Comparison of ENCODE assay signal across 8 cellular contexts in genomic region chr1:54376085-54377039, GRCh38. TPM values are rescaled to one million over a fixed set of nuclear protein-coding genes. Genes with fewer than 3 reads are reported as not detected.
DNase-seq lines count a peak whose midpoint lies in the region; ATAC-seq and TF ChIP-seq lines count a peak whose summit lies in the region.

No MANE protein-coding gene starts in this region.

- POLR2A ChIA-PET in activated B cell treated with CpG ODN at 0.5 μM for 24 hours (lab: Charles Lee), result interaction anchor here (0.6 to 1.7 kb wide), 4 partner anchors 19 to 179 kb away, joined by 3 to 11 read pairs (median 5); partner anchors contain the start of gene SSBP3

- H3K27me3 Mint-ChIP-seq in activated T-cell treated with anti-CD3 and anti-CD28 coated beads, Interleukin-2, amount 50 U/mL, for 4 hours (ENCODE audit: low read depth), result no peaks in the 10 kb centered on the region
- H3K27me3 Mint-ChIP-seq in activated B cell treated with CpG ODN at 0.5 μM for 24 hours, result no peaks in the 10 kb centered on the region
- H3K27me3 Mint-ChIP-seq in natural killer cell treated with Interleukin-12 subunit alpha and Interleukin-12 subunit beta and Interleukin-15 and Interleukin-18, amount 100 ng/mL, for 72 hours, result no peaks in the 10 kb centered on the region

- TF ChIP-seq CTCF in activated B cell treated with CpG ODN at 0.5 μM for 24 hours (IDR thresholded peaks at IDR 0.05), result no peak

- no peak overlapping the region for H3K4me3 Mint-ChIP-seq in activated T-cell treated with anti-CD3 and anti-CD28 coated beads, Interleukin-2, amount 50 U/mL, for 4 hours
- peak overlapping the region; percentile 36 for H3K4me3 Mint-ChIP-seq in activated B cell treated with CpG ODN at 0.5 μM for 24 hours
- H3K4me3 Mint-ChIP-seq in natural killer cell treated with Interleukin-12 subunit alpha and Interleukin-12 subunit beta and Interleukin-15 and Interleukin-18, amount 100 ng/mL, for 72 hours, result peak overlapping the region; percentile 50

- H3K9me3 Mint-ChIP-seq in activated T-cell treated with anti-CD3 and anti-CD28 coated beads, Interleukin-2, amount 50 U/mL, for 4 hours, result no peaks in the 10 kb centered on the region
- no peaks in the 10 kb centered on the region for H3K9me3 Mint-ChIP-seq in activated B cell treated with CpG ODN at 0.5 μM for 24 hours
- H3K9me3 Mint-ChIP-seq in natural killer cell treated with Interleukin-12 subunit alpha and Interleukin-12 subunit beta and Interleukin-15 and Interleukin-18, amount 100 ng/mL, for 72 hours, result no peaks in the 10 kb centered on the region

- CTCF ChIA-PET in activated B cell treated with CpG ODN at 0.5 μM for 24 hours (lab: Charles Lee), result interaction anchor here (1.5 kb wide), 1 partner anchor 31 kb away, joined by 4 read pairs; no protein-coding TSS in a partner anchor

- DNase-seq in activated T-cell treated with anti-CD3 and anti-CD28 coated beads, Interleukin-2, amount 50 U/mL, for 4 hours, result no peak
- DNase-seq in activated T-cell treated with anti-CD3 and anti-CD28 coated beads, Interleukin-2, amount 50 U/mL, for 1 hour, result no peak
- no peak for DNase-seq in activated B cell treated with CpG ODN at 0.5 μM for 24 hours
- DNase-seq in natural killer cell treated with Interleukin-12 subunit alpha and Interleukin-12 subunit beta and Interleukin-15 and Interleukin-18, amount 100 ng/mL, for 72 hours (ENCODE audit: low spot score), result peak; percentile 73
- DNase-seq in glomerular visceral epithelial cell (ENCODE audit: extremely low spot score), result no peak
- no peak for DNase-seq in NCI-H748 treated with DMSO at 0.1 percent for 48 hours (lab: John Stamatoyannopoulos, UW)
- no peak for DNase-seq in A172 (ENCODE audit: low spot score)

- peaks cover 10% of the 10 kb centered on the region for H3K36me3 Mint-ChIP-seq in activated T-cell treated with anti-CD3 and anti-CD28 coated beads, Interleukin-2, amount 50 U/mL, for 4 hours (ENCODE audit: insufficient read depth)
- H3K36me3 Mint-ChIP-seq in activated B cell treated with CpG ODN at 0.5 μM for 24 hours (ENCODE audit: low read depth), result peaks cover 4% of the 10 kb centered on the region
- H3K36me3 Mint-ChIP-seq in natural killer cell treated with Interleukin-12 subunit alpha and Interleukin-12 subunit beta and Interleukin-15 and Interleukin-18, amount 100 ng/mL, for 72 hours, result no peaks in the 10 kb centered on the region

- peaks cover 77% of the 10 kb centered on the region for H3K4me1 Mint-ChIP-seq in activated T-cell treated with anti-CD3 and anti-CD28 coated beads, Interleukin-2, amount 50 U/mL, for 4 hours (ENCODE audit: low read depth)
- peaks cover 64% of the 10 kb centered on the region for H3K4me1 Mint-ChIP-seq in activated B cell treated with CpG ODN at 0.5 μM for 24 hours
- H3K4me1 Mint-ChIP-seq in natural killer cell treated with Interleukin-12 subunit alpha and Interleukin-12 subunit beta and Interleukin-15 and Interleukin-18, amount 100 ng/mL, for 72 hours (ENCODE audit: low read depth in 2 of 2), result peaks cover 77 to 82% of the 10 kb centered on the region in 2 donors

- ATAC-seq in activated T-cell treated with anti-CD3 and anti-CD28 coated beads, Interleukin-2, amount 50 U/mL, for 4 hours, result peak; percentile 73 to 75
- ATAC-seq in HG02884 (IDR thresholded peaks at IDR 0.05; ENCODE audit: unreplicated experiment) (peak; percentile 53), activated B cell treated with CpG ODN at 0.5 μM for 24 hours (ENCODE audit: low read depth) (peak; percentile 78)
- peak; percentile 64 to 80 for ATAC-seq in natural killer cell treated with Interleukin-12 subunit alpha and Interleukin-12 subunit beta and Interleukin-15 and Interleukin-18, amount 100 ng/mL, for 72 hours

- peak overlapping the region; percentile 85 for H3K27ac Mint-ChIP-seq in activated B cell treated with CpG ODN at 0.5 μM for 24 hours
- peak overlapping the region; percentile 62 to 87 for H3K27ac Mint-ChIP-seq in natural killer cell treated with Interleukin-12 subunit alpha and Interleukin-12 subunit beta and Interleukin-15 and Interleukin-18, amount 100 ng/mL, for 72 hours

- intact Hi-C loops in activated B cell treated with CpG ODN at 0.5 μM for 24 hours (cut with micrococcal nuclease), result loop anchor here (1.0 to 2.0 kb wide), 2 partner anchors 20 to 31 kb away; no protein-coding TSS in a partner anchor

RNA-seq across cellular contexts. Expression of gene SSBP3, which starts 29.8 kb away (rescaled TPM):
- total RNA-seq in activated T-cell treated with anti-CD3 and anti-CD28 coated beads, Interleukin-2, amount 50 U/mL, for 4 hours, result 10 to 100 TPM; 36.2 to 39.1 (median 37.5) TPM
- 23.1 and 29.7 TPM in 2 replicates for total RNA-seq in activated B cell treated with CpG ODN at 0.5 μM for 24 hours
- total RNA-seq in natural killer cell treated with Interleukin-12 subunit alpha and Interleukin-12 subunit beta and Interleukin-15 and Interleukin-18, amount 100 ng/mL, for 72 hours, result 10 to 100 TPM; 59.0 to 92.1 TPM
- 14.1 and 19.4 TPM in 2 replicates for total RNA-seq in A172 (2014; rRNA removed; shearing (Covaris generic))
